1 cellular context compared by ENCODE assay signal in genomic region chr3:48716508-48716981, GRCh38.
A peak's percentile ranks its signal among the peaks of the same experiment; 100 is the strongest.
TF ChIP-seq lines count a peak whose summit lies in the region.

No MANE protein-coding gene starts in this region.

TF ChIP-seq in H1, 55 proteins besides CTCF, POLR2A, EP300 and RAD21 (continued from another document):
- 0 out of 4 replicates have a peak, but pooled peaks of 1 of the 2 experiments have one; percentile 60 for TF ChIP-seq HDAC2 (IDR thresholded peaks at IDR 0.05; ENCODE audit: borderline replicate concordance in 1 of 2, low read depth in 2 of 2, low read length in 2 of 2)
- no peak for TF ChIP-seq TBP (IDR thresholded peaks at IDR 0.05; ENCODE audit: low read depth, low read length)
- no peak for TF ChIP-seq GABPA (IDR thresholded peaks at IDR 0.05; ENCODE audit: borderline replicate concordance, insufficient read depth, low read length)
- TF ChIP-seq YY1 (IDR thresholded peaks at IDR 0.05; ENCODE audit: low read depth, low read length) = peak; percentile 93
- TF ChIP-seq CHD1 (IDR thresholded peaks at IDR 0.05; ENCODE audit: low read depth, low read length) = 0 out of 2 replicates have a peak, but pooled peaks have one; percentile 55
